Comparison of ENCODE assay signal across 27 cellular contexts in genomic region chr3:19365471-19365870, GRCh38.
"Had no signal": no experiment of that assay in that cellular context is flagged by ENCODE, and none has a peak within 500 bp of the region (broad histone marks: within the 10 kb centered on the region; RNA-seq: fewer than 3 reads in every experiment).

No MANE protein-coding gene starts in this region.

- H3K4me3 ChIP-seq: colonic mucosa, coronary artery, dorsolateral prefrontal cortex, esophagus muscularis mucosa, esophagus squamous epithelium, gastrocnemius medialis, gastroesophageal sphincter, heart left ventricle, heart right ventricle had no signal

- H3K27me3 ChIP-seq: colonic mucosa, dorsolateral prefrontal cortex, esophagus muscularis mucosa, esophagus squamous epithelium, foreskin keratinocyte, gastrocnemius medialis, gastroesophageal sphincter, heart left ventricle, heart right ventricle had no signal

- H3K27ac ChIP-seq: colonic mucosa, coronary artery, epithelial cell of prostate, esophagus muscularis mucosa, esophagus squamous epithelium, foreskin keratinocyte, gastrocnemius medialis, gastroesophageal sphincter, heart left ventricle, heart right ventricle had no signal

- H3K9me3 ChIP-seq: colonic mucosa, esophagus muscularis mucosa, esophagus squamous epithelium, gastrocnemius medialis, gastroesophageal sphincter, heart left ventricle had no signal

- H3K4me1 ChIP-seq: colonic mucosa, esophagus squamous epithelium, foreskin keratinocyte, gastrocnemius medialis, gastroesophageal sphincter had no signal

- H3K36me3 ChIP-seq: colonic mucosa, esophagus muscularis mucosa, esophagus squamous epithelium, gastrocnemius medialis, gastroesophageal sphincter, heart left ventricle, heart right ventricle had no signal

- ATAC-seq: effector memory CD8-positive, alpha-beta T cell; esophagus mucosa; foreskin keratinocyte; gastrocnemius medialis; gastroesophageal sphincter; heart left ventricle; heart right ventricle had no signal

- DNase-seq: colonic mucosa; cortex of kidney; dermis blood vessel endothelial cell; dorsolateral prefrontal cortex; effector CD4-positive, alpha-beta T cell; effector CD8-positive, alpha-beta T cell; effector memory CD4-positive, alpha-beta T cell; effector memory CD8-positive, alpha-beta T cell; endodermal cell; erythroblast; esophagus squamous epithelium; foreskin fibroblast; foreskin keratinocyte; foreskin melanocyte; gastrocnemius medialis; glutamatergic neuron; head of caudate nucleus; heart left ventricle; heart right ventricle had no signal

- FAIRE-seq: colon, endometrium, endothelial cell of umbilical vein had no signal
